Comparison of ENCODE assay signal across 27 cellular contexts in genomic region chr16:26550111-26550610, GRCh38.
"Had no signal": no experiment of that assay in that cellular context is flagged by ENCODE, and none has a peak within 500 bp of the region (broad histone marks: within the 10 kb centered on the region; RNA-seq: fewer than 3 reads in every experiment).

No MANE protein-coding gene starts in this region.

- FAIRE-seq: K562, RCC 7860 had no signal

- H3K4me1 Mint-ChIP-seq: activated B cell treated with CpG ODN at 0.5 μM for 24 hours; activated CD4-positive, alpha-beta T cell treated with anti-CD3 and anti-CD28 coated beads, Interleukin-2, amount 10 ng/mL, durations not matched to agents 24 days and 14 days; activated CD8-positive, alpha-beta memory T cell treated with anti-CD3 and anti-CD28 coated beads, Interleukin-2, amount 10 ng/mL, durations not matched to agents 7 days and 5 days; activated naive CD8-positive, alpha-beta T cell treated with anti-CD3 and anti-CD28 coated beads, Interleukin-2, amount 50 U/mL, for 24 hours; central memory CD8-positive, alpha-beta T cell had no signal

- H3K27ac Mint-ChIP-seq: activated B cell treated with CpG ODN at 0.5 μM for 24 hours; activated CD4-positive, alpha-beta T cell treated with anti-CD3 and anti-CD28 coated beads, Interleukin-2, amount 10 ng/mL, durations not matched to agents 24 days and 14 days; activated CD8-positive, alpha-beta memory T cell treated with anti-CD3 and anti-CD28 coated beads, Interleukin-2, amount 10 ng/mL, durations not matched to agents 7 days and 5 days; activated naive CD4-positive, alpha-beta T cell treated with anti-CD3 and anti-CD28 coated beads, Interleukin-2, amount 50 U/mL, for 72 hours; activated naive CD8-positive, alpha-beta T cell treated with anti-CD3 and anti-CD28 coated beads, Interleukin-2, amount 50 U/mL, for 24 hours; activated T-cell treated with anti-CD3 and anti-CD28 coated beads, Interleukin-2, amount 50 U/mL, for 24 hours; activated T-helper 1 cell treated with anti-CD3 and anti-CD28 coated beads, Interleukin-12 subunit alpha, Interleukin-12 subunit beta, Interleukin-2, Interleukin-4 antibody, amounts not matched to agents 30 ng/mL and 10 ng/mL and 1 ng/mL, durations not matched to agents 14 hours and 24 hours and 36 hours; T-helper 1 cell treated with Interleukin-12 subunit alpha and Interleukin-12 subunit beta and Interleukin-4 antibody, amounts not matched to agents 30 μg/mL and 1 μg/mL, for 36 hours had no signal

- H3K4me3 ChIP-seq: ascending aorta, body of pancreas, K562 had no signal

- H3K36me3 ChIP-seq: ascending aorta had no signal

- DNase-seq: activated B cell treated with CpG ODN at 0.5 μM for 24 hours; activated CD4-positive, alpha-beta T cell treated with anti-CD3 and anti-CD28 coated beads for 1 hour; activated CD4-positive, alpha-beta T cell treated with anti-CD3 and anti-CD28 coated beads, Interleukin-2, amount 10 ng/mL, durations not matched to agents 24 days and 14 days; activated CD4-positive, alpha-beta T cell treated with anti-CD3 and anti-CD28 coated beads, Interleukin-2, amount 50 U/mL, for 48 hours; activated CD8-positive, alpha-beta memory T cell treated with anti-CD3 and anti-CD28 coated beads, Interleukin-2, amount 10 ng/mL, durations not matched to agents 7 days and 5 days; activated effector memory CD4-positive, alpha-beta T cell treated with anti-CD3 and anti-CD28 coated beads, Interleukin-2, amount 50 U/mL, for 16 hours; activated naive CD4-positive, alpha-beta T cell treated with Interleukin-2 at 50 U/mL for 16 hours; activated naive CD8-positive, alpha-beta T cell treated with anti-CD3 and anti-CD28 coated beads, Interleukin-2, amount 50 U/mL, for 24 hours; activated T-cell treated with anti-CD3 and anti-CD28 coated beads, Interleukin-2, amount 50 U/mL, for 24 hours; amniotic stem cell; body of pancreas; NCI-H1092; NCI-H1436; NCI-H1694 treated with DMSO at 0.1 percent for 48 hours; NCI-H2081; NCI-H510A treated with DMSO at 0.1 percent for 48 hours; NCI-H774; NK-92 treated with Interleukin-12 subunit alpha and Interleukin-12 subunit beta, amount 100 ng/mL, for 24 hours; PC-3; SHP77 had no signal

- H3K27ac ChIP-seq: ascending aorta, body of pancreas had no signal

- H3K9me3 Mint-ChIP-seq: activated B cell treated with CpG ODN at 0.5 μM for 24 hours; activated naive CD8-positive, alpha-beta T cell treated with anti-CD3 and anti-CD28 coated beads, Interleukin-2, amount 50 U/mL, for 24 hours; activated T-cell treated with anti-CD3 and anti-CD28 coated beads, Interleukin-2, amount 50 U/mL, for 24 hours; activated T-helper 1 cell treated with anti-CD3 and anti-CD28 coated beads, Interleukin-12 subunit alpha, Interleukin-12 subunit beta, Interleukin-2, Interleukin-4 antibody, amounts not matched to agents 30 ng/mL and 10 ng/mL and 1 ng/mL, durations not matched to agents 14 hours and 24 hours and 36 hours; central memory CD8-positive, alpha-beta T cell; T-helper 1 cell treated with Interleukin-12 subunit alpha and Interleukin-12 subunit beta and Interleukin-4 antibody, amounts not matched to agents 30 μg/mL and 1 μg/mL, for 36 hours had no signal

- H3K36me3 Mint-ChIP-seq: activated CD8-positive, alpha-beta memory T cell treated with anti-CD3 and anti-CD28 coated beads, Interleukin-2, amount 10 ng/mL, durations not matched to agents 7 days and 5 days; activated naive CD4-positive, alpha-beta T cell treated with anti-CD3 and anti-CD28 coated beads, Interleukin-2, amount 50 U/mL, for 72 hours had no signal

- H3K4me1 ChIP-seq: ascending aorta, body of pancreas had no signal

- H3K27me3 ChIP-seq: ascending aorta, body of pancreas had no signal

- H3K9me3 ChIP-seq: ascending aorta, body of pancreas had no signal

- ATAC-seq: activated CD8-positive, alpha-beta memory T cell treated with anti-CD3 and anti-CD28 coated beads, Interleukin-2, amount 10 ng/mL, durations not matched to agents 7 days and 5 days; activated naive CD4-positive, alpha-beta T cell treated with anti-CD3 and anti-CD28 coated beads, Interleukin-2, amount 50 U/mL, for 72 hours; activated naive CD8-positive, alpha-beta T cell treated with anti-CD3 and anti-CD28 coated beads, Interleukin-2, amount 50 U/mL, for 24 hours; body of pancreas; K562; PC-3 had no signal

- H3K4me3 Mint-ChIP-seq: activated B cell treated with CpG ODN at 0.5 μM for 24 hours; activated CD4-positive, alpha-beta T cell treated with anti-CD3 and anti-CD28 coated beads, Interleukin-2, amount 10 ng/mL, durations not matched to agents 24 days and 14 days; activated CD8-positive, alpha-beta memory T cell treated with anti-CD3 and anti-CD28 coated beads, Interleukin-2, amount 10 ng/mL, durations not matched to agents 7 days and 5 days; activated naive CD8-positive, alpha-beta T cell treated with anti-CD3 and anti-CD28 coated beads, Interleukin-2, amount 50 U/mL, for 24 hours; activated T-cell treated with anti-CD3 and anti-CD28 coated beads, Interleukin-2, amount 50 U/mL, for 24 hours; activated T-helper 1 cell treated with anti-CD3 and anti-CD28 coated beads, Interleukin-12 subunit alpha, Interleukin-12 subunit beta, Interleukin-2, Interleukin-4 antibody, amounts not matched to agents 30 ng/mL and 10 ng/mL and 1 ng/mL, durations not matched to agents 14 hours and 24 hours and 36 hours; central memory CD8-positive, alpha-beta T cell; T-helper 1 cell treated with Interleukin-12 subunit alpha and Interleukin-12 subunit beta and Interleukin-4 antibody, amounts not matched to agents 30 μg/mL and 1 μg/mL, for 36 hours had no signal
